In genomic region chr21:42258150-42258884, GRCh38 we compare ENCODE assay signal across 8 cellular contexts. TPM values are rescaled to one million over a fixed set of nuclear protein-coding genes. Genes with fewer than 3 reads are reported as not detected.
DNase-seq lines count a peak whose midpoint lies in the region; ATAC-seq and TF ChIP-seq lines count a peak whose summit lies in the region.

No MANE protein-coding gene starts in this region.

- intact Hi-C loops in left colon (cut with DNase I, micrococcal nuclease), result loop anchor here in 1 of 2 donors (10.0 kb wide), 1 partner anchor 94 kb away; no protein-coding TSS in a partner anchor

- no peak for TF ChIP-seq POLR2A in GM18505 (IDR thresholded peaks at IDR 0.05; ENCODE audit: borderline replicate concordance, extremely low read depth, insufficient read depth, insufficient read length)

- peak; percentile 91 for TF ChIP-seq CTCF in GM20000 (IDR thresholded peaks at IDR 0.05; ENCODE audit: extremely low read depth, missing control alignments)

- DNase-seq in AML-193 (lab: John Stamatoyannopoulos, UW) (peak; percentile 49 to 52), GM20000 (ENCODE audit: low spot score) (peak; percentile 88), NCI-H2171 (lab: John Stamatoyannopoulos, UW) (peak; percentile 8), left colon (peak; percentile 65 to 82)
- DNase-seq in activated CD4-positive, alpha-beta T cell treated with anti-CD3 and anti-CD28 coated beads for 1 hour, result peak; percentile 74
- DNase-seq in central memory CD4-positive, alpha-beta T cell, result peak; percentile 73
- peak; percentile 71 to 73 for DNase-seq in stimulated activated CD4-positive, alpha-beta T cell treated with anti-CD3 and anti-CD28 coated beads, Interleukin-4, amount 100 ng/mL, for 48 hours (ENCODE audit: low read depth in 2 of 2)

- ATAC-seq in left colon (peak; percentile 76), GM18505 (IDR thresholded peaks at IDR 0.05; ENCODE audit: unreplicated experiment) (no peak)

RNA-seq across cellular contexts. Expression of gene ABCG1, which starts 39.4 kb away (rescaled TPM):
- total RNA-seq in left colon, result 10 to 100 TPM; 17.0 to 86.9 TPM

RNA-seq across cellular contexts. Expression of gene TFF3, which starts 56.9 kb away (rescaled TPM):
- total RNA-seq in left colon, result 1,000 to 10,000 TPM; 3,156 to 4,796 TPM

Comparison
In these comparisons a context has a peak if more than half of its experiments do, and no peak if none do; other contexts are left out.
1. DNase-seq: peak in every context shown above with its lines; median percentile 88 in GM20000; 74 in activated CD4-positive, alpha-beta T cell treated with anti-CD3 and anti-CD28 coated beads for 1 hour; 74 in left colon; 73 in central memory CD4-positive, alpha-beta T cell; 72 in stimulated activated CD4-positive, alpha-beta T cell treated with anti-CD3 and anti-CD28 coated beads, Interleukin-4, amount 100 ng/mL, for 48 hours; 50 in AML-193; 8 in NCI-H2171.